ENCODE assay signal across 8 cellular contexts in the genomic region with DNA sequence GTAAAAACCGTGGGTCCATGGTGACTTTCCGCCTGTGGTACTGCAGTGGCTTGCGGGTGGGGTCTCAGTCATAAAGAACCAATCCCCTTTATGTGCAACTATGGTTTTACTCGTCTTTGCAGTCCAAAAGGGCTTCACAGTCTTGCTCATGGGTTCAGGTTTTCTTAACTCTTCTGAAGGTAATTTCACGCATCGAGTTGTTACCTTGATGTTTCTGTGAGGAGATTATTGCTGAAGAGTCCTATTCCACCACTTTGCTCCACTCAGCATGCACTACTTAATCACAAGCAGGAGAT. TPM values are rescaled to one million over a fixed set of nuclear protein-coding genes. Genes with fewer than 3 reads are reported as not detected.
DNase-seq lines count a peak whose midpoint lies in the region; ATAC-seq and TF ChIP-seq lines count a peak whose summit lies in the region.

No MANE protein-coding gene starts in this region.

- no peaks in the 10 kb centered on the region for H3K36me3 ChIP-seq in breast epithelium
- H3K36me3 ChIP-seq in trophoblast cell (ENCODE audit: control insufficient read depth in 1 of 2, insufficient read depth in 2 of 2, low read length in 2 of 2): no peaks in the 10 kb centered on the region
- H3K36me3 ChIP-seq in Caco-2 (ENCODE audit: control insufficient read depth, insufficient read depth, low read length): no peaks in the 10 kb centered on the region

- H3K4me2 ChIP-seq in trophoblast cell (ENCODE audit: low read length): no peak overlapping the region

- H2BK120ac ChIP-seq in trophoblast cell (ENCODE audit: insufficient read depth, low read length, poor library complexity): no peak overlapping the region

- H3K4me3 ChIP-seq in breast epithelium (peak overlapping the region in 2 of 3 donors; percentile 46 to 64), trophoblast cell (ENCODE audit: low read depth, low read length) (no peak overlapping the region), Caco-2 (ENCODE audit: low read depth, low read length) (no peak overlapping the region)

- peak; percentile 24 for ATAC-seq in GM18502 (IDR thresholded peaks at IDR 0.05; ENCODE audit: poor library complexity, unreplicated experiment)
- peak; percentile 38 for ATAC-seq in HG03354 (IDR thresholded peaks at IDR 0.05; ENCODE audit: poor library complexity, severe bottlenecking, unreplicated experiment)

- H4K12ac ChIP-seq in trophoblast cell (ENCODE audit: low read depth, low read length): no peak overlapping the region

- H4K8ac ChIP-seq in trophoblast cell (ENCODE audit: low read depth, low read length): no peak overlapping the region

- H3K4me1 ChIP-seq in breast epithelium (no peaks in the 10 kb centered on the region), trophoblast cell (ENCODE audit: control insufficient read depth in 1 of 2, insufficient read depth in 2 of 2, low read length in 2 of 2) (no peaks in the 10 kb centered on the region), Caco-2 (no peaks in the 10 kb centered on the region)

- CTCF ChIA-PET in Caco-2 (lab: Charles Lee): no interaction called here

- no peaks in the 10 kb centered on the region for H3K79me2 ChIP-seq in trophoblast cell (ENCODE audit: control insufficient read depth, insufficient read depth, low read length, poor library complexity)

- peak overlapping the region; percentile 28 for H2AFZ ChIP-seq in trophoblast cell (ENCODE audit: insufficient read depth, low read length, poor library complexity)

- no peak overlapping the region for H3K18ac ChIP-seq in trophoblast cell (ENCODE audit: low read length)

- no peak for TF ChIP-seq CTCF in breast epithelium (IDR thresholded peaks at IDR 0.05)
- TF ChIP-seq CTCF in Caco-2 (IDR thresholded peaks at IDR 0.05; ENCODE audit: insufficient read depth in 1 of 2, low read depth in 1 of 2, low read length in 1 of 2, severe bottlenecking in 1 of 2, unreplicated experiment in 1 of 2): no peak

- H2AK5ac ChIP-seq in trophoblast cell (ENCODE audit: low read length): no peak overlapping the region

- BruUV-seq in Caco-2 (replicated peaks; lab: Mats Ljungman, UMichigan): no TSS peak

- no peak for TF ChIP-seq POLR2A in breast epithelium (IDR thresholded peaks at IDR 0.05)

- no peaks in the 10 kb centered on the region for H3K9me3 Mint-ChIP-seq in Caco-2 (ENCODE audit: unreplicated experiment)

- no peak overlapping the region for H3K27ac ChIP-seq in breast epithelium
- H3K27ac ChIP-seq in trophoblast cell (ENCODE audit: low read depth, low read length): no peak overlapping the region

- H3K79me1 ChIP-seq in trophoblast cell (ENCODE audit: low read length): no peaks in the 10 kb centered on the region

- no peak overlapping the region for H3K4me3 Mint-ChIP-seq in Caco-2 (ENCODE audit: unreplicated experiment)

- no CpG with 5 or more reads among the region's 6 CpGs for WGBS in trophoblast cell (ENCODE audit: extremely low coverage, insufficient coverage, insufficient read length)

- H3K9me3 ChIP-seq in breast epithelium: no peaks in the 10 kb centered on the region
- no peaks in the 10 kb centered on the region for H3K9me3 ChIP-seq in trophoblast cell (ENCODE audit: insufficient read depth, low read depth, low read length)
- no peaks in the 10 kb centered on the region for H3K9me3 ChIP-seq in Caco-2

- no peak overlapping the region for H3K9ac ChIP-seq in trophoblast cell (ENCODE audit: low read length)

- no peaks in the 10 kb centered on the region for H3K4me1 Mint-ChIP-seq in Caco-2 (ENCODE audit: low read depth, unreplicated experiment)

- intact Hi-C loops in breast epithelium (cut with DNase I; ENCODE audit: low total_unique reads) (no loop called here), Caco-2 (cut with micrococcal nuclease; ENCODE audit: unreplicated experiment) (loop anchor here (1.0 to 2.0 kb wide), 3 partner anchors 63 to 168 kb away; no protein-coding TSS in a partner anchor)

- no peaks in the 10 kb centered on the region for H3K27me3 Mint-ChIP-seq in Caco-2 (ENCODE audit: insufficient read depth, unreplicated experiment)

- no peak overlapping the region for H2BK5ac ChIP-seq in trophoblast cell (ENCODE audit: low read depth, low read length, poor library complexity)

- H2BK12ac ChIP-seq in trophoblast cell (ENCODE audit: low read length): no peak overlapping the region

- POLR2A ChIA-PET in Caco-2 (lab: Charles Lee): no interaction called here

- H3K4ac ChIP-seq in trophoblast cell (ENCODE audit: low read depth, low read length): no peak overlapping the region

- H3K27ac Mint-ChIP-seq in Caco-2 (ENCODE audit: unreplicated experiment): no peak overlapping the region

- no peak overlapping the region for H3K14ac ChIP-seq in trophoblast cell (ENCODE audit: low read length)

- H4K91ac ChIP-seq in trophoblast cell (ENCODE audit: low read depth, low read length): no peak overlapping the region

- DNase-seq in breast epithelium (ENCODE audit: low spot score in 2 of 2) (no peak), trophoblast cell (no peak), Caco-2 (no peak), NCI-H2196 treated with DMSO at 0.1 percent for 48 hours (lab: John Stamatoyannopoulos, UW; ENCODE audit: unreplicated experiment) (no peak), anterior cingulate cortex (lab: John Stamatoyannopoulos, UW) (no peak), NCI-H1417 treated with DMSO at 0.1 percent for 48 hours (lab: John Stamatoyannopoulos, UW) (no peak)

- H3K27me3 ChIP-seq in breast epithelium (no peaks in the 10 kb centered on the region), trophoblast cell (ENCODE audit: insufficient read depth, low read length) (no peaks in the 10 kb centered on the region), Caco-2 (replicated peaks; ENCODE audit: control insufficient read depth, insufficient read depth, low read length) (no peaks in the 10 kb centered on the region; the same call in 1 of the 2 replicates)

- H3K23ac ChIP-seq in trophoblast cell (ENCODE audit: low read length): no peak overlapping the region

- H3K36me3 Mint-ChIP-seq in Caco-2 (ENCODE audit: insufficient read depth, unreplicated experiment): no peaks in the 10 kb centered on the region

RNA-seq across cellular contexts. Expression of a gene that starts 41.5 kb away (rescaled TPM):
- total RNA-seq in breast epithelium: 10 to 100 TPM; 14.6 to 30.2 (median 16.1) TPM
- polyA plus RNA-seq in trophoblast cell (2013): 0.60 and 0.92 TPM in 2 replicates
- 0.20 and 0.32 TPM in 2 replicates for total RNA-seq in Caco-2 (2022)

RNA-seq across cellular contexts. Expression of a gene that starts 45.6 kb away (rescaled TPM):
- total RNA-seq in breast epithelium (10 to 100 TPM; 76.7 to 99.0 (median 81.0) TPM), Caco-2 (2022) (47.3 and 52.9 TPM in 2 replicates)
- 37.6 and 39.1 TPM in 2 replicates for polyA plus RNA-seq in trophoblast cell (2013)

Comparison
In these comparisons a context has a peak if more than half of its experiments do, and no peak if none do; other contexts are left out.
1. H3K4me3 ChIP-seq: peak in breast epithelium (2 of 3); none in trophoblast cell (single experiment) and Caco-2 (single experiment).
2. RNA of a gene that starts 41.5 kb away (total RNA-seq): 14.6 to 30.2 TPM in breast epithelium; 0.20 to 0.32 TPM in Caco-2; every median in the first group is over 10 times any median in the second.